In the genomic region with DNA sequence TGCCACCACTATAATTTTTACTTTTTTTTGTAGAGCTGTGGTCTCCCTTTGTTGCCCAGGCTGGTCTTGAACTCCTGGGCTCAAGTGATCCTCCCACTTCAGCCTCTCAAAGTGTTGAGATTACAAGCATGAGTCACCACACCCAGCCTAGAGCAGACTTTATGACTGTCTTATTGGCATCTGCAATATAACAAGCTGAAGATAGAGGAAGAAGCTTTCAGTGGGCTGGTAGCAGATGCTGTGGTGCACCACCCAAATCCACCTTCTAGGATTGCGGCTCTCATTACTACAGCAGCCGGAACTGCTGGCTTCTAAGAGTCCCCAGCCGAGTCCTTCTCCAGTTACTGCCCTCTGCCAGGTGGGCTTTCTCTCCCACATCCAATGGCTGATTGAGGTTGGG, we compare ENCODE assay signal across 12 cellular contexts. TPM values are rescaled to one million over a fixed set of nuclear protein-coding genes. Genes with fewer than 3 reads are reported as not detected.
DNase-seq lines count a peak whose midpoint lies in the region; ATAC-seq and TF ChIP-seq lines count a peak whose summit lies in the region.
"Had no signal": no experiment of that assay in that cellular context is flagged by ENCODE, and none has a peak within 500 bp of the region (broad histone marks: within the 10 kb centered on the region; RNA-seq: fewer than 3 reads in every experiment).

No MANE protein-coding gene starts in this region.

- 91% methylated on average over 3 of the region's 3 CpGs for WGBS in mammary epithelial cell (ENCODE audit: low coverage, missing lambda C conversion rate)

- H3K36me3 ChIP-seq in mammary epithelial cell (ENCODE audit: insufficient read depth, low read length): no peaks in the 10 kb centered on the region
- no peaks in the 10 kb centered on the region for H3K36me3 ChIP-seq in breast epithelium
- no peaks in the 10 kb centered on the region for H3K36me3 ChIP-seq in upper lobe of right lung
- H3K36me3 ChIP-seq: BLaER1 treated with 17β-estradiol and CSF1 and Interleukin-3, amounts not matched to agents 10 nM and 100 nM had no signal

- no peaks in the 10 kb centered on the region for H3K79me2 ChIP-seq in mammary epithelial cell (ENCODE audit: insufficient read depth, low read length)

- no peaks in the 10 kb centered on the region for H4K20me1 ChIP-seq in mammary epithelial cell (ENCODE audit: insufficient read depth, low read length)
- H4K20me1 ChIP-seq: BLaER1 treated with 17β-estradiol and CSF1 and Interleukin-3, amounts not matched to agents 10 nM and 100 nM had no signal

- no peaks in the 10 kb centered on the region for H3K9me3 ChIP-seq in mammary epithelial cell (replicated peaks; ENCODE audit: insufficient read depth, low read length)
- H3K9me3 ChIP-seq in breast epithelium: no peaks in the 10 kb centered on the region
- H3K9me3 ChIP-seq in upper lobe of right lung: no peaks in the 10 kb centered on the region
- H3K9me3 ChIP-seq: BLaER1 treated with 17β-estradiol and CSF1 and Interleukin-3, amounts not matched to agents 10 nM and 100 nM had no signal

- H3K4me3 ChIP-seq in mammary epithelial cell (replicated peaks in 1 of 3; ENCODE audit: insufficient read depth in 1 of 3, low read depth in 2 of 3, low read length in 3 of 3) (no peak overlapping the region), breast epithelium (no peak overlapping the region), upper lobe of right lung (no peak overlapping the region)
- H3K4me3 ChIP-seq: BLaER1 treated with 17β-estradiol and CSF1 and Interleukin-3, amounts not matched to agents 10 nM and 100 nM had no signal

- H3K27me3 ChIP-seq in mammary epithelial cell (ENCODE audit: insufficient read depth, low read length) (no peaks in the 10 kb centered on the region), breast epithelium (no peaks in the 10 kb centered on the region), upper lobe of right lung (no peaks in the 10 kb centered on the region)
- H3K27me3 ChIP-seq: BLaER1 treated with 17β-estradiol and CSF1 and Interleukin-3, amounts not matched to agents 10 nM and 100 nM had no signal

- TF ChIP-seq POLR2A in breast epithelium (IDR thresholded peaks at IDR 0.05) (no peak), erythroblast (IDR thresholded peaks at IDR 0.05; ENCODE audit: low read length) (no peak)

- intact Hi-C loops in mammary epithelial cell (cut with micrococcal nuclease): no loop called here
- intact Hi-C loops in breast epithelium (cut with DNase I; ENCODE audit: low total_unique reads): no loop called here
- intact Hi-C loops in upper lobe of right lung (cut with DNase I): no loop called here

- H3K27ac ChIP-seq in mammary epithelial cell (ENCODE audit: insufficient read depth, low read depth, low read length): no peak overlapping the region
- H3K27ac ChIP-seq in breast epithelium: no peak overlapping the region
- H3K27ac ChIP-seq in upper lobe of right lung: no peak overlapping the region

- peak; percentile 29 for DNase-seq in mammary epithelial cell
- no peak for DNase-seq in breast epithelium (ENCODE audit: low spot score in 2 of 2)
- DNase-seq in NCI-H226: peak; percentile 68
- DNase-seq in erythroblast (lab: John Stamatoyannopoulos, UW): peak; percentile 5 to 11
- no peak for DNase-seq in upper lobe of right lung
- DNase-seq in activated CD8-positive, alpha-beta memory T cell treated with anti-CD3 and anti-CD28 coated beads, Interleukin-2, amount 50 U/mL, for 48 hours: no peak
- DNase-seq: caudate nucleus; NCI-H748 treated with DMSO at 0.1 percent for 48 hours; stimulated activated CD4-positive, alpha-beta T cell treated with anti-CD3 and anti-CD28 coated beads, Interleukin-4, amount 100 ng/mL, for 1 hour had no signal

- H3K4me2 ChIP-seq in mammary epithelial cell (ENCODE audit: insufficient read depth, low read depth, low read length): no peak overlapping the region

- dilution Hi-C loops in mammary epithelial cell (cut with HindIII; ENCODE audit: low sequenced_read_pairs): loop anchor here (5.0 kb wide), 1 partner anchor 61 kb away; no protein-coding TSS in a partner anchor

- BruUV-seq in mammary epithelial cell (replicated peaks; lab: Mats Ljungman, UMichigan): no TSS peak

- in situ Hi-C loops in mammary epithelial cell (cut with MboI; ENCODE audit: low sequenced_read_pairs in 2 of 2): no loop called here

- no peak overlapping the region for H3K9ac ChIP-seq in mammary epithelial cell (ENCODE audit: insufficient read depth, low read length)
- H3K9ac ChIP-seq: BLaER1 treated with 17β-estradiol and CSF1 and Interleukin-3, amounts not matched to agents 10 nM and 100 nM had no signal

- H3K4me1 ChIP-seq in mammary epithelial cell (ENCODE audit: insufficient read depth, low read length): no peaks in the 10 kb centered on the region
- H3K4me1 ChIP-seq in breast epithelium: no peaks in the 10 kb centered on the region
- no peaks in the 10 kb centered on the region for H3K4me1 ChIP-seq in upper lobe of right lung

- ATAC-seq in upper lobe of right lung (peak; percentile 93), HG02610 (IDR thresholded peaks at IDR 0.05; ENCODE audit: unreplicated experiment) (no peak), GM21360 (IDR thresholded peaks at IDR 0.05; ENCODE audit: unreplicated experiment) (no peak)

- TF ChIP-seq CTCF in mammary epithelial cell (conservative IDR thresholded peaks at IDR 0.05 in 1 of 2, IDR thresholded peaks at IDR 0.05 in 1 of 2; ENCODE audit: extremely low read depth in 1 of 2, insufficient read depth in 1 of 2, low read depth in 1 of 2, low read length in 2 of 2) (no peak), breast epithelium (IDR thresholded peaks at IDR 0.05) (no peak), upper lobe of right lung (IDR thresholded peaks at IDR 0.05) (no peak)

- H2AFZ ChIP-seq in mammary epithelial cell (ENCODE audit: low read depth, low read length): no peak overlapping the region

- CTCF ChIA-PET in mammary epithelial cell (lab: Charles Lee; ENCODE audit: low non-redundant PET): no interaction called here

RNA-seq across cellular contexts. Expression of a gene that starts 7.6 kb away (rescaled TPM):
- 10 to 100 TPM; 30.9 to 33.2 TPM for total RNA-seq in mammary epithelial cell
- polyA plus RNA-seq in mammary epithelial cell: 5.3 TPM
- 9.0 TPM for polyA minus RNA-seq in mammary epithelial cell
- total RNA-seq in breast epithelium: 10 to 100 TPM; 29.4 to 48.8 (median 37.9) TPM
- 36.0 TPM for total RNA-seq in upper lobe of right lung

Comparison
In these comparisons a context has a peak if more than half of its experiments do, and no peak if none do; other contexts are left out.
1. DNase-seq: peak in mammary epithelial cell (single experiment), NCI-H226 (single experiment) and erythroblast (2 of 2); none in breast epithelium (0 of 2), upper lobe of right lung (single experiment) and activated CD8-positive, alpha-beta memory T cell treated with anti-CD3 and anti-CD28 coated beads, Interleukin-2, amount 50 U/mL, for 48 hours (single experiment).